27 cellular contexts compared by ENCODE assay signal in genomic region chr13:99540530-99540929, GRCh38. TPM values are rescaled to one million over a fixed set of nuclear protein-coding genes. Genes with fewer than 3 reads are reported as not detected.
DNase-seq lines count a peak whose midpoint lies in the region; ATAC-seq and TF ChIP-seq lines count a peak whose summit lies in the region.
"Had no signal": no experiment of that assay in that cellular context is flagged by ENCODE, and none has a peak within 500 bp of the region (broad histone marks: within the 10 kb centered on the region; RNA-seq: fewer than 3 reads in every experiment).

No MANE protein-coding gene starts in this region.

- no peak for TF ChIP-seq CTCF in CD4-positive, alpha-beta T cell (IDR thresholded peaks at IDR 0.05)
- TF ChIP-seq CTCF in GM20000 (IDR thresholded peaks at IDR 0.05; ENCODE audit: extremely low read depth, missing control alignments), result no peak

- intact Hi-C loops in CD4-positive, alpha-beta T cell (cut with DNase I, micrococcal nuclease), result no loop called here

- H3K9me3 ChIP-seq in CD4-positive, alpha-beta T cell (ENCODE audit: control insufficient read depth, low read length), result no peaks in the 10 kb centered on the region
- H3K9me3 ChIP-seq in T-helper 17 cell (ENCODE audit: control insufficient read depth, low read length, poor library complexity, severe bottlenecking), result no peaks in the 10 kb centered on the region
- H3K9me3 ChIP-seq: breast epithelium, MG63, SJCRH30, stomach, tibial artery had no signal

- H3K4me1 Mint-ChIP-seq in T-helper 1 cell treated with Interleukin-12 subunit alpha and Interleukin-12 subunit beta and Interleukin-4 antibody, amounts not matched to agents 30 μg/mL and 1 μg/mL, for 36 hours (ENCODE audit: low read depth), result peaks cover 34% of the 10 kb centered on the region
- peaks cover 44% of the 10 kb centered on the region for H3K4me1 Mint-ChIP-seq in CD4-positive, alpha-beta T cell (ENCODE audit: low read depth)
- H3K4me1 Mint-ChIP-seq in T-helper 17 cell (peaks cover 34% of the 10 kb centered on the region), memory B cell (peaks cover 25% of the 10 kb centered on the region)

- no peak for ATAC-seq in CD4-positive, alpha-beta T cell (ENCODE audit: poor library complexity)
- no peak for ATAC-seq in T-helper 17 cell
- no peak for ATAC-seq in memory B cell (ENCODE audit: low read depth)
- ATAC-seq: activated CD8-positive, alpha-beta memory T cell treated with anti-CD3 and anti-CD28 coated beads, Interleukin-2, amount 10 ng/mL, durations not matched to agents 7 days and 5 days; left ventricle myocardium superior had no signal

- H3K27ac Mint-ChIP-seq in T-helper 1 cell treated with Interleukin-12 subunit alpha and Interleukin-12 subunit beta and Interleukin-4 antibody, amounts not matched to agents 30 μg/mL and 1 μg/mL, for 36 hours, result no peak overlapping the region
- H3K27ac Mint-ChIP-seq in CD4-positive, alpha-beta T cell, result peak overlapping the region; percentile 27
- H3K27ac Mint-ChIP-seq in T-helper 17 cell (peak overlapping the region; percentile 93), memory B cell (peak overlapping the region; percentile 91)
- H3K27ac Mint-ChIP-seq: activated CD8-positive, alpha-beta memory T cell treated with anti-CD3 and anti-CD28 coated beads, Interleukin-2, amount 10 ng/mL, durations not matched to agents 7 days and 5 days; activated T-helper 2 cell treated with anti-CD3 and anti-CD28 coated beads, Interferon-gamma antibody, Interleukin-2, Interleukin-4, amounts not matched to agents 10 μg/mL and 5 μg/mL and 100 μg/mL, durations not matched to agents 14 hours and 24 hours and 36 hours had no signal

- peaks cover 48% of the 10 kb centered on the region for H3K36me3 Mint-ChIP-seq in T-helper 1 cell treated with Interleukin-12 subunit alpha and Interleukin-12 subunit beta and Interleukin-4 antibody, amounts not matched to agents 30 μg/mL and 1 μg/mL, for 36 hours (ENCODE audit: low read depth)
- H3K36me3 Mint-ChIP-seq in CD4-positive, alpha-beta T cell (ENCODE audit: low read depth), result peaks cover 89% of the 10 kb centered on the region
- H3K36me3 Mint-ChIP-seq in T-helper 17 cell (ENCODE audit: low read depth), result peaks cover 6% of the 10 kb centered on the region
- H3K36me3 Mint-ChIP-seq in memory B cell, result peaks cover 21% of the 10 kb centered on the region

- peak overlapping the region; percentile 20 for H3K4me3 Mint-ChIP-seq in T-helper 1 cell treated with Interleukin-12 subunit alpha and Interleukin-12 subunit beta and Interleukin-4 antibody, amounts not matched to agents 30 μg/mL and 1 μg/mL, for 36 hours
- peak overlapping the region; percentile 73 for H3K4me3 Mint-ChIP-seq in CD4-positive, alpha-beta T cell
- H3K4me3 Mint-ChIP-seq in T-helper 17 cell (peak overlapping the region; percentile 39), memory B cell (no peak overlapping the region)
- H3K4me3 Mint-ChIP-seq: activated CD8-positive, alpha-beta memory T cell treated with anti-CD3 and anti-CD28 coated beads, Interleukin-2, amount 10 ng/mL, durations not matched to agents 7 days and 5 days; CD14-positive monocyte had no signal

- CTCF ChIA-PET in CD4-positive, alpha-beta T cell (lab: Charles Lee), result interaction anchor here (0.7 kb wide), 2 partner anchors 199 to 1958 kb away, joined by 4 read pairs; no protein-coding TSS in a partner anchor

- no peaks in the 10 kb centered on the region for H3K27me3 Mint-ChIP-seq in T-helper 1 cell treated with Interleukin-12 subunit alpha and Interleukin-12 subunit beta and Interleukin-4 antibody, amounts not matched to agents 30 μg/mL and 1 μg/mL, for 36 hours (ENCODE audit: low read depth)
- H3K27me3 Mint-ChIP-seq in CD4-positive, alpha-beta T cell, result no peaks in the 10 kb centered on the region
- H3K27me3 Mint-ChIP-seq in T-helper 17 cell (no peaks in the 10 kb centered on the region), memory B cell (no peaks in the 10 kb centered on the region)
- H3K27me3 Mint-ChIP-seq: activated CD8-positive, alpha-beta memory T cell treated with anti-CD3 and anti-CD28 coated beads, Interleukin-2, amount 10 ng/mL, durations not matched to agents 7 days and 5 days had no signal

- no peak overlapping the region for H3K27ac ChIP-seq in CD4-positive, alpha-beta T cell (ENCODE audit: low read depth, low read length)
- H3K27ac ChIP-seq: 22Rv1, breast epithelium, SJCRH30, stomach, tibial artery had no signal

- no peak for DNase-seq in T-helper 1 cell
- no peak for DNase-seq in CD4-positive, alpha-beta T cell
- DNase-seq in T-helper 17 cell, result no peak
- no peak for DNase-seq in memory B cell (ENCODE audit: low spot score in 2 of 2)
- no peak for DNase-seq in DMS114 treated with DMSO at 0.1 percent for 48 hours (lab: John Stamatoyannopoulos, UW; ENCODE audit: unreplicated experiment)
- DNase-seq in NCI-H2081 (lab: John Stamatoyannopoulos, UW), result no peak
- DNase-seq in GM20000 (ENCODE audit: low spot score), result no peak
- DNase-seq: activated CD4-positive, alpha-beta T cell treated with anti-CD3 and anti-CD28 coated beads for 1 hour; activated CD8-positive, alpha-beta memory T cell treated with anti-CD3 and anti-CD28 coated beads, Interleukin-2, amount 10 ng/mL, durations not matched to agents 7 days and 5 days; amygdala; effector CD8-positive, alpha-beta T cell; glutamatergic neuron; KBM-7; left ventricle myocardium superior; MG63; NCI-H1417; NCI-H2029 treated with DMSO at 0.1 percent for 48 hours; NCI-H226; NCI-H69; SJCRH30; stomach; tibial artery had no signal

- H3K9me3 Mint-ChIP-seq in T-helper 1 cell treated with Interleukin-12 subunit alpha and Interleukin-12 subunit beta and Interleukin-4 antibody, amounts not matched to agents 30 μg/mL and 1 μg/mL, for 36 hours, result no peaks in the 10 kb centered on the region
- H3K9me3 Mint-ChIP-seq in CD4-positive, alpha-beta T cell, result no peaks in the 10 kb centered on the region
- no peaks in the 10 kb centered on the region for H3K9me3 Mint-ChIP-seq in memory B cell
- H3K9me3 Mint-ChIP-seq: activated T-helper 2 cell treated with anti-CD3 and anti-CD28 coated beads, Interferon-gamma antibody, Interleukin-2, Interleukin-4, amounts not matched to agents 10 μg/mL and 5 μg/mL and 100 μg/mL, durations not matched to agents 14 hours and 24 hours and 36 hours; CD14-positive monocyte had no signal

- H3K27me3 ChIP-seq in CD4-positive, alpha-beta T cell (ENCODE audit: control insufficient read depth, insufficient read depth, low read length), result no peaks in the 10 kb centered on the region
- H3K27me3 ChIP-seq: breast epithelium, MG63, SJCRH30, stomach, tibial artery had no signal

- POLR2A ChIA-PET in CD4-positive, alpha-beta T cell (lab: Charles Lee), result no interaction called here

RNA-seq across cellular contexts. Expression of gene TM9SF2, which starts 39.3 kb away (rescaled TPM):
- total RNA-seq in CD4-positive, alpha-beta T cell, result 10 to 100 TPM; 37.2 to 38.2 TPM
- 10 to 100 TPM; 42.4 to 50.7 TPM for total RNA-seq in T-helper 17 cell
